ENCODE assay signal across 18 cellular contexts in genomic region chr6:20554817-20555216, GRCh38. TPM values are rescaled to one million over a fixed set of nuclear protein-coding genes. Genes with fewer than 3 reads are reported as not detected.
DNase-seq lines count a peak whose midpoint lies in the region; ATAC-seq and TF ChIP-seq lines count a peak whose summit lies in the region.
"Had no signal": no experiment of that assay in that cellular context is flagged by ENCODE, and none has a peak within 500 bp of the region (broad histone marks: within the 10 kb centered on the region; RNA-seq: fewer than 3 reads in every experiment).

No MANE protein-coding gene starts in this region.

- no peak overlapping the region for H3K27ac ChIP-seq in breast epithelium
- H3K27ac ChIP-seq: 22Rv1, BLaER1, C4-2B, GM23248 had no signal

- no peaks in the 10 kb centered on the region for H3K27me3 ChIP-seq in breast epithelium
- no peaks in the 10 kb centered on the region for H3K27me3 ChIP-seq in adipocyte (replicated peaks; ENCODE audit: control insufficient read depth, insufficient read depth, low read length)
- H3K27me3 ChIP-seq: BLaER1 had no signal

- no peaks in the 10 kb centered on the region for H3K9me3 ChIP-seq in breast epithelium
- no peaks in the 10 kb centered on the region for H3K9me3 ChIP-seq in adipocyte (ENCODE audit: control insufficient read depth, low read length)
- H3K9me3 ChIP-seq: BLaER1 had no signal

- peaks cover 27% of the 10 kb centered on the region for H3K36me3 Mint-ChIP-seq in MCF 10A (ENCODE audit: insufficient read depth, unreplicated experiment)
- H3K36me3 Mint-ChIP-seq in activated CD4-positive, alpha-beta T cell treated with anti-CD3 and anti-CD28 coated beads for 36 hours (ENCODE audit: low read depth): peaks cover 14% of the 10 kb centered on the region

- no peak for TF ChIP-seq POLR2A in breast epithelium (IDR thresholded peaks at IDR 0.05)

- H3K4me1 ChIP-seq in breast epithelium (no peaks in the 10 kb centered on the region), adipocyte (ENCODE audit: control insufficient read depth, insufficient read depth, low read length) (peaks cover 22% of the 10 kb centered on the region)

- CTCF ChIA-PET in MCF 10A (lab: Yijun Ruan, JAX): interaction anchor here (0.8 to 1.8 kb wide), 3 partner anchors 9 to 1034 kb away, joined by 3 to 12 read pairs (median 3); no protein-coding TSS in a partner anchor
- CTCF ChIA-PET in activated CD4-positive, alpha-beta T cell treated with anti-CD3 and anti-CD28 coated beads for 36 hours (lab: Charles Lee): interaction anchor here (1.7 to 2.6 kb wide), 2 partner anchors 9 to 1034 kb away, joined by 5 to 15 read pairs; no protein-coding TSS in a partner anchor

- H3K27me3 Mint-ChIP-seq in MCF 10A (ENCODE audit: insufficient read depth, unreplicated experiment): no peaks in the 10 kb centered on the region
- H3K27me3 Mint-ChIP-seq in activated CD4-positive, alpha-beta T cell treated with anti-CD3 and anti-CD28 coated beads for 36 hours: no peaks in the 10 kb centered on the region
- H3K27me3 Mint-ChIP-seq: B cell; CD4-positive, CD25-positive, alpha-beta regulatory T cell had no signal

- intact Hi-C loops in MCF 10A (cut with micrococcal nuclease): no loop called here
- intact Hi-C loops in breast epithelium (cut with DNase I; ENCODE audit: low total_unique reads): no loop called here
- intact Hi-C loops in activated CD4-positive, alpha-beta T cell treated with anti-CD3 and anti-CD28 coated beads for 36 hours (cut with DNase I, micrococcal nuclease): no loop called here

- H3K4me1 Mint-ChIP-seq in MCF 10A (ENCODE audit: insufficient read depth, unreplicated experiment): peaks cover 2% of the 10 kb centered on the region
- H3K4me1 Mint-ChIP-seq in activated CD4-positive, alpha-beta T cell treated with anti-CD3 and anti-CD28 coated beads for 36 hours: no peaks in the 10 kb centered on the region
- H3K4me1 Mint-ChIP-seq: B cell had no signal

- no TSS peak for BruUV-seq in MCF 10A (replicated peaks; lab: Mats Ljungman, UMichigan)

- H3K4me3 ChIP-seq in breast epithelium: no peak overlapping the region
- no peak overlapping the region for H3K4me3 ChIP-seq in AG10803 (ENCODE audit: low read length)
- H3K4me3 ChIP-seq in adipocyte (ENCODE audit: low read length): peak overlapping the region; percentile 15
- H3K4me3 ChIP-seq: BLaER1, GM23248 had no signal

- POLR2A ChIA-PET in MCF 10A (lab: Yijun Ruan, JAX): interaction anchor here (0.9 kb wide), 1 partner anchor 1039 kb away, joined by 3 read pairs; the partner anchor contains the start of gene SOX4
- POLR2A ChIA-PET in activated CD4-positive, alpha-beta T cell treated with anti-CD3 and anti-CD28 coated beads for 36 hours (lab: Charles Lee): no interaction called here

- ATAC-seq in activated CD4-positive, alpha-beta T cell treated with anti-CD3 and anti-CD28 coated beads for 36 hours: no peak
- no peak for ATAC-seq in GM19035 (IDR thresholded peaks at IDR 0.05; ENCODE audit: unreplicated experiment)
- ATAC-seq: CD8-positive, alpha-beta T cell had no signal

- H3K27ac Mint-ChIP-seq in MCF 10A (ENCODE audit: low read depth, unreplicated experiment): peak overlapping the region; percentile 67
- H3K27ac Mint-ChIP-seq in activated CD4-positive, alpha-beta T cell treated with anti-CD3 and anti-CD28 coated beads for 36 hours: no peak overlapping the region
- H3K27ac Mint-ChIP-seq: B cell; CD4-positive, CD25-positive, alpha-beta regulatory T cell; CD8-positive, alpha-beta T cell had no signal

- DNase-seq in MCF 10A (ENCODE audit: unreplicated experiment) (no peak), breast epithelium (ENCODE audit: low spot score in 2 of 2) (no peak), AG10803 (ENCODE audit: low read depth) (no peak), adipocyte (ENCODE audit: low read depth) (no peak), anterior cingulate cortex (lab: John Stamatoyannopoulos, UW) (no peak)
- no peak for DNase-seq in activated CD4-positive, alpha-beta T cell treated with anti-CD3 and anti-CD28 coated beads for 36 hours
- DNase-seq: CD4-positive, CD25-positive, alpha-beta regulatory T cell; CD8-positive, alpha-beta T cell; DMS53; DMS79 treated with DMSO at 0.1 percent for 48 hours; GF-D8; H7 had no signal

- TF ChIP-seq CTCF in MCF 10A (IDR thresholded peaks at IDR 0.05; ENCODE audit: unreplicated experiment) (no peak), breast epithelium (IDR thresholded peaks at IDR 0.05) (no peak), AG10803 (conservative IDR thresholded peaks at IDR 0.05; ENCODE audit: low read length) (0 out of 2 replicates have a peak, but pooled peaks have one; percentile 4)

- no peaks in the 10 kb centered on the region for H3K36me3 ChIP-seq in breast epithelium
- H3K36me3 ChIP-seq in adipocyte (ENCODE audit: control insufficient read depth, insufficient read depth, low read length, severe bottlenecking): no peaks in the 10 kb centered on the region

- H3K9me3 Mint-ChIP-seq in MCF 10A (ENCODE audit: unreplicated experiment): no peaks in the 10 kb centered on the region
- no peaks in the 10 kb centered on the region for H3K9me3 Mint-ChIP-seq in activated CD4-positive, alpha-beta T cell treated with anti-CD3 and anti-CD28 coated beads for 36 hours (ENCODE audit: low read depth)
- H3K9me3 Mint-ChIP-seq: CD8-positive, alpha-beta T cell had no signal

- H3K9ac ChIP-seq in adipocyte (ENCODE audit: low read length): peak overlapping the region; percentile 49
- H3K9ac ChIP-seq: BLaER1, GM23248 had no signal

- no peak overlapping the region for H3K4me3 Mint-ChIP-seq in MCF 10A (ENCODE audit: unreplicated experiment)
- no peak overlapping the region for H3K4me3 Mint-ChIP-seq in activated CD4-positive, alpha-beta T cell treated with anti-CD3 and anti-CD28 coated beads for 36 hours
- H3K4me3 Mint-ChIP-seq: B cell; CD4-positive, CD25-positive, alpha-beta regulatory T cell; CD8-positive, alpha-beta T cell had no signal

RNA-seq across cellular contexts. Expression of gene CDKAL1, which starts 20.6 kb away (rescaled TPM):
- total RNA-seq in MCF 10A (2022): 11.8 and 13.2 TPM in 2 replicates
- 10 to 100 TPM; 13.0 to 27.2 (median 18.0) TPM for total RNA-seq in breast epithelium
- 10 to 100 TPM; 22.1 to 23.4 TPM for total RNA-seq in activated CD4-positive, alpha-beta T cell treated with anti-CD3 and anti-CD28 coated beads for 36 hours
